Comparison of ENCODE assay signal across 19 cellular contexts in the genomic region with DNA sequence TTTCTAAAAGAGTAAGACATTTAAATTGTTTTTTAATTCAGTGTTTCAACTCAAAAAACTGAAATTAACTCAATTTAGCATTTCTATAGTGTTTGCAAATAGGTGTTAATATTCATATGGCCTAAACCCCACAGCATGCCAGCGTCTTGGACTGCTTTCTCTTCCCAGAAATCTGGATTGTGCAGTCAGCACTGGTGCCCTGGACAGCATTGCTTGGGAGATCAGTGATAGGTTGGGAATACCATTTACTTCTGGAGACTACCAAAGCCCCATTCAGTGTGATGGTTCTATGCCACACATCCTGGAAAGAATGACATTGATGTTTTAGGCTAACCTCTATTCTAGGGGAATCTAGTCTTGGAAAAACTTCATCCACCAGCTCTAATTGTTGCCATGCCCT.
DNase-seq lines count a peak whose midpoint lies in the region; ATAC-seq, FAIRE-seq and TF ChIP-seq lines count a peak whose summit lies in the region.
"Had no signal": no experiment of that assay in that cellular context is flagged by ENCODE, and none has a peak within 500 bp of the region (broad histone marks: within the 10 kb centered on the region; RNA-seq: fewer than 3 reads in every experiment).

No MANE protein-coding gene starts in this region.

- H3K36me3 ChIP-seq in HEK293 (ENCODE audit: control insufficient read depth in 2 of 2, insufficient read depth in 1 of 2, low read length in 2 of 2) = no peaks in the 10 kb centered on the region
- H3K36me3 ChIP-seq: BLaER1 treated with 17β-estradiol and CSF1 and Interleukin-3, amounts not matched to agents 10 nM and 100 nM had no signal

- H3K27me3 Mint-ChIP-seq in glutamatergic neuron (ENCODE audit: unreplicated experiment) = peaks cover 2% of the 10 kb centered on the region

- WGBS in A549 (ENCODE audit: missing lambda C conversion rate) = 7% methylated on average over 1 of the region's 1 CpG

- peaks cover 4% of the 10 kb centered on the region for H3K36me3 Mint-ChIP-seq in glutamatergic neuron (ENCODE audit: unreplicated experiment)
- H3K36me3 Mint-ChIP-seq: CD8-positive, alpha-beta T cell had no signal

- H3K27ac ChIP-seq in A549 (no peak overlapping the region), HEK293 (ENCODE audit: extremely low read depth, low read depth, low read length) (no peak overlapping the region)
- H3K27ac ChIP-seq: BLaER1 treated with 17β-estradiol and CSF1 and Interleukin-3, amounts not matched to agents 10 nM and 100 nM; GM23248 had no signal

- DNase-seq in A549 (ENCODE audit: low read depth in 1 of 2, low spot score in 1 of 2) = no peak
- peak; percentile 7 for DNase-seq in RKO (ENCODE audit: low spot score)
- peak; percentile 39 for DNase-seq in left kidney (ENCODE audit: low read depth, low spot score)
- DNase-seq in glutamatergic neuron = no peak
- DNase-seq: 8988T; Calu3; CD8-positive, alpha-beta T cell; DMS79 treated with DMSO at 0.1 percent for 48 hours; GF-D8; GM23248; HCEC 1CT; IMR-90; KBM-7 had no signal

- no peak for TF ChIP-seq POLR2A in A549 (IDR thresholded peaks at IDR 0.05; ENCODE audit: low read length)

- CTCF ChIA-PET in A549 (lab: Yijun Ruan, JAX) (no interaction called here), HEK293 (lab: Yijun Ruan, JAX) (no interaction called here)

- POLR2A ChIA-PET in A549 (lab: Yijun Ruan, JAX) (no interaction called here), HEK293 (lab: Yijun Ruan, JAX) (no interaction called here)

- H3K4me2 ChIP-seq in A549 = no peak overlapping the region
- H3K4me2 ChIP-seq: BLaER1 treated with 17β-estradiol and CSF1 and Interleukin-3, amounts not matched to agents 10 nM and 100 nM had no signal

- H3K4me3 Mint-ChIP-seq in glutamatergic neuron (ENCODE audit: unreplicated experiment) = no peak overlapping the region
- H3K4me3 Mint-ChIP-seq: B cell; CD8-positive, alpha-beta T cell had no signal

- peaks cover 1% of the 10 kb centered on the region for H3K4me1 Mint-ChIP-seq in glutamatergic neuron (ENCODE audit: low read depth, unreplicated experiment)
- H3K4me1 Mint-ChIP-seq: B cell had no signal

- ATAC-seq in A549 (no peak), GM18909 (IDR thresholded peaks at IDR 0.05; ENCODE audit: poor library complexity, unreplicated experiment) (no peak), GM19351 (IDR thresholded peaks at IDR 0.05; ENCODE audit: unreplicated experiment) (no peak)
- ATAC-seq: CD8-positive, alpha-beta T cell had no signal

- H3K4me3 ChIP-seq in A549 (no peak overlapping the region), HEK293 (ENCODE audit: low read depth, low read length) (no peak overlapping the region)
- H3K4me3 ChIP-seq: BLaER1 treated with 17β-estradiol and CSF1 and Interleukin-3, amounts not matched to agents 10 nM and 100 nM; GM23248 had no signal

- H3K9me3 ChIP-seq in A549 (no peaks in the 10 kb centered on the region), HEK293 (ENCODE audit: control insufficient read depth, insufficient read depth, low read depth, low read length) (no peaks in the 10 kb centered on the region)
- H3K9me3 ChIP-seq: BLaER1 treated with 17β-estradiol and CSF1 and Interleukin-3, amounts not matched to agents 10 nM and 100 nM had no signal

- TF ChIP-seq CTCF in A549 (IDR thresholded peaks at IDR 0.05) = no peak
- TF ChIP-seq CTCF in HEK293 (tag by site-specific recombination; IDR thresholded peaks at IDR 0.05) = no peak
- TF ChIP-seq CTCF in glutamatergic neuron (IDR thresholded peaks at IDR 0.05; ENCODE audit: partially characterized antibody, unreplicated experiment) = no peak

- no peaks in the 10 kb centered on the region for H3K4me1 ChIP-seq in A549
- no peaks in the 10 kb centered on the region for H3K4me1 ChIP-seq in HEK293 (ENCODE audit: control insufficient read depth, insufficient read depth, low read length)
- H3K4me1 ChIP-seq: BLaER1 treated with 17β-estradiol and CSF1 and Interleukin-3, amounts not matched to agents 10 nM and 100 nM had no signal

- no peak for FAIRE-seq in A549 (lab: Jason Lieb, UNC)
- FAIRE-seq: H54 had no signal

- H3K9me3 Mint-ChIP-seq in glutamatergic neuron (ENCODE audit: unreplicated experiment) = no peaks in the 10 kb centered on the region
- H3K9me3 Mint-ChIP-seq: CD8-positive, alpha-beta T cell had no signal

- TF ChIP-seq RAD21 in A549 (conservative IDR thresholded peaks at IDR 0.05 in 1 of 2, IDR thresholded peaks at IDR 0.05 in 1 of 2) = no peak

- TF ChIP-seq EP300 in A549 (IDR thresholded peaks at IDR 0.05) = no peak

- H3K27ac Mint-ChIP-seq in glutamatergic neuron (ENCODE audit: unreplicated experiment) = no peak overlapping the region
- H3K27ac Mint-ChIP-seq: B cell; CD8-positive, alpha-beta T cell had no signal

TF ChIP-seq in A549, 52 proteins besides CTCF, POLR2A, EP300 and RAD21:
- no peak for TF ChIP-seq SMC3 (IDR thresholded peaks at IDR 0.05)
- TF ChIP-seq CBX2 (IDR thresholded peaks at IDR 0.05; ENCODE audit: borderline replicate concordance, low read depth) = no peak
- no peak for TF ChIP-seq ZC3H11A (IDR thresholded peaks at IDR 0.05)
- TF ChIP-seq, protein P1, sequence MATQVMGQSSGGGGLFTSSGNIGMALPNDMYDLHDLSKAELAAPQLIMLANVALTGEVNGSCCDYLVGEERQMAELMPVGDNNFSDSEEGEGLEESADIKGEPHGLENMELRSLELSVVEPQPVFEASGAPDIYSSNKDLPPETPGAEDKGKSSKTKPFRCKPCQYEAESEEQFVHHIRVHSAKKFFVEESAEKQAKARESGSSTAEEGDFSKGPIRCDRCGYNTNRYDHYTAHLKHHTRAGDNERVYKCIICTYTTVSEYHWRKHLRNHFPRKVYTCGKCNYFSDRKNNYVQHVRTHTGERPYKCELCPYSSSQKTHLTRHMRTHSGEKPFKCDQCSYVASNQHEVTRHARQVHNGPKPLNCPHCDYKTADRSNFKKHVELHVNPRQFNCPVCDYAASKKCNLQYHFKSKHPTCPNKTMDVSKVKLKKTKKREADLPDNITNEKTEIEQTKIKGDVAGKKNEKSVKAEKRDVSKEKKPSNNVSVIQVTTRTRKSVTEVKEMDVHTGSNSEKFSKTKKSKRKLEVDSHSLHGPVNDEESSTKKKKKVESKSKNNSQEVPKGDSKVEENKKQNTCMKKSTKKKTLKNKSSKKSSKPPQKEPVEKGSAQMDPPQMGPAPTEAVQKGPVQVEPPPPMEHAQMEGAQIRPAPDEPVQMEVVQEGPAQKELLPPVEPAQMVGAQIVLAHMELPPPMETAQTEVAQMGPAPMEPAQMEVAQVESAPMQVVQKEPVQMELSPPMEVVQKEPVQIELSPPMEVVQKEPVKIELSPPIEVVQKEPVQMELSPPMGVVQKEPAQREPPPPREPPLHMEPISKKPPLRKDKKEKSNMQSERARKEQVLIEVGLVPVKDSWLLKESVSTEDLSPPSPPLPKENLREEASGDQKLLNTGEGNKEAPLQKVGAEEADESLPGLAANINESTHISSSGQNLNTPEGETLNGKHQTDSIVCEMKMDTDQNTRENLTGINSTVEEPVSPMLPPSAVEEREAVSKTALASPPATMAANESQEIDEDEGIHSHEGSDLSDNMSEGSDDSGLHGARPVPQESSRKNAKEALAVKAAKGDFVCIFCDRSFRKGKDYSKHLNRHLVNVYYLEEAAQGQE (IDR thresholded peaks at IDR 0.05) = peak; percentile 72
- TF ChIP-seq ESRRA (IDR thresholded peaks at IDR 0.05; ENCODE audit: borderline replicate concordance, low read length) = no peak

TF ChIP-seq in HEK293, 187 proteins besides CTCF, POLR2A, EP300 and RAD21:
- TF ChIP-seq ZSCAN30 (tag by site-specific recombination; IDR thresholded peaks at IDR 0.05) = no peak
- no peak for TF ChIP-seq ZNF140 (tag by site-specific recombination; IDR thresholded peaks at IDR 0.05)
- TF ChIP-seq ZNF404 (tag by site-specific recombination; IDR thresholded peaks at IDR 0.05) = no peak
- no peak for TF ChIP-seq ZNF311 (tag by site-specific recombination; IDR thresholded peaks at IDR 0.05; ENCODE audit: borderline replicate concordance)
- no peak for TF ChIP-seq KLF7 (tag by site-specific recombination; IDR thresholded peaks at IDR 0.05; ENCODE audit: borderline replicate concordance)
- TF ChIP-seq ZNF266 (tag by site-specific recombination; IDR thresholded peaks at IDR 0.05; ENCODE audit: low read depth) = no peak
- TF ChIP-seq, protein P1 (tag by site-specific recombination; IDR thresholded peaks at IDR 0.05) = 0 out of 2 replicates have a peak, but pooled peaks have one; percentile 42

Comparison
In these comparisons a context has a peak if more than half of its experiments do, and no peak if none do; other contexts are left out.
1. DNase-seq: peak in RKO (single experiment) and left kidney (single experiment); none in A549 (0 of 2) and glutamatergic neuron (single experiment).